In the genomic region with DNA sequence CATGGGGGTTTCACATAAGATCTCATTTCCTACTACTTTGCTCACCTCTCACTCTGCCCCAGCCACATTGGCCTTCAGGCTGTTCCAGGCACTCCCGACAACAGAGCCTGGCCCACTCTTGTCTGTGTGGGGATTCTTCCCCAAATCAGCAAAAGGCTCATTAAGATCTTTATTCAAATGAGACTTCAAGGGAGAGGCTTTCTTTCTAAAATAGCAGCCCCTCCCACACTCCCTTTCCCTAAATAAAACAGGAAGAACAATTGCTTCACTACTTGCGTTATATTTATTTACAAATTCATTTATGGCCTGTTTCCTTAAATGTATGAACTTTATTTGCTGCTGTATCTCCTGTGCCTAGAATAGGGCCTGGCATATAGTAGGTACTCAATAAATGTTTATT, we compare ENCODE assay signal across 2 cellular contexts.
TF ChIP-seq lines count a peak whose summit lies in the region.

No MANE protein-coding gene starts in this region.

TF ChIP-seq in GM23338, 12 proteins besides CTCF, POLR2A, EP300 and RAD21 (continues in another document):
- TF ChIP-seq, protein P1, sequence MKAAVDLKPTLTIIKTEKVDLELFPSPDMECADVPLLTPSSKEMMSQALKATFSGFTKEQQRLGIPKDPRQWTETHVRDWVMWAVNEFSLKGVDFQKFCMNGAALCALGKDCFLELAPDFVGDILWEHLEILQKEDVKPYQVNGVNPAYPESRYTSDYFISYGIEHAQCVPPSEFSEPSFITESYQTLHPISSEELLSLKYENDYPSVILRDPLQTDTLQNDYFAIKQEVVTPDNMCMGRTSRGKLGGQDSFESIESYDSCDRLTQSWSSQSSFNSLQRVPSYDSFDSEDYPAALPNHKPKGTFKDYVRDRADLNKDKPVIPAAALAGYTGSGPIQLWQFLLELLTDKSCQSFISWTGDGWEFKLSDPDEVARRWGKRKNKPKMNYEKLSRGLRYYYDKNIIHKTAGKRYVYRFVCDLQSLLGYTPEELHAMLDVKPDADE (IDR thresholded peaks at IDR 0.05): no peak
- TF ChIP-seq EZH2 (IDR thresholded peaks at IDR 0.05; ENCODE audit: low read depth, unreplicated experiment) (no peak), POLR2AphosphoS5 (IDR thresholded peaks at IDR 0.05; ENCODE audit: low read depth) (no peak), NANOG (IDR thresholded peaks at IDR 0.05; ENCODE audit: borderline replicate concordance) (no peak), STAT1 (IDR thresholded peaks at IDR 0.05; ENCODE audit: unreplicated experiment) (no peak), CREB1 (CRISPR knock-in tag; IDR thresholded peaks at IDR 0.05; ENCODE audit: low read depth) (no peak), JUNB (IDR thresholded peaks at IDR 0.05; ENCODE audit: unreplicated experiment) (no peak), ZNF114 (CRISPR knock-in tag; IDR thresholded peaks at IDR 0.05) (no peak), EZH2phosphoT487 (IDR thresholded peaks at IDR 0.05; ENCODE audit: unreplicated experiment) (no peak)
- TF ChIP-seq, protein P2, sequence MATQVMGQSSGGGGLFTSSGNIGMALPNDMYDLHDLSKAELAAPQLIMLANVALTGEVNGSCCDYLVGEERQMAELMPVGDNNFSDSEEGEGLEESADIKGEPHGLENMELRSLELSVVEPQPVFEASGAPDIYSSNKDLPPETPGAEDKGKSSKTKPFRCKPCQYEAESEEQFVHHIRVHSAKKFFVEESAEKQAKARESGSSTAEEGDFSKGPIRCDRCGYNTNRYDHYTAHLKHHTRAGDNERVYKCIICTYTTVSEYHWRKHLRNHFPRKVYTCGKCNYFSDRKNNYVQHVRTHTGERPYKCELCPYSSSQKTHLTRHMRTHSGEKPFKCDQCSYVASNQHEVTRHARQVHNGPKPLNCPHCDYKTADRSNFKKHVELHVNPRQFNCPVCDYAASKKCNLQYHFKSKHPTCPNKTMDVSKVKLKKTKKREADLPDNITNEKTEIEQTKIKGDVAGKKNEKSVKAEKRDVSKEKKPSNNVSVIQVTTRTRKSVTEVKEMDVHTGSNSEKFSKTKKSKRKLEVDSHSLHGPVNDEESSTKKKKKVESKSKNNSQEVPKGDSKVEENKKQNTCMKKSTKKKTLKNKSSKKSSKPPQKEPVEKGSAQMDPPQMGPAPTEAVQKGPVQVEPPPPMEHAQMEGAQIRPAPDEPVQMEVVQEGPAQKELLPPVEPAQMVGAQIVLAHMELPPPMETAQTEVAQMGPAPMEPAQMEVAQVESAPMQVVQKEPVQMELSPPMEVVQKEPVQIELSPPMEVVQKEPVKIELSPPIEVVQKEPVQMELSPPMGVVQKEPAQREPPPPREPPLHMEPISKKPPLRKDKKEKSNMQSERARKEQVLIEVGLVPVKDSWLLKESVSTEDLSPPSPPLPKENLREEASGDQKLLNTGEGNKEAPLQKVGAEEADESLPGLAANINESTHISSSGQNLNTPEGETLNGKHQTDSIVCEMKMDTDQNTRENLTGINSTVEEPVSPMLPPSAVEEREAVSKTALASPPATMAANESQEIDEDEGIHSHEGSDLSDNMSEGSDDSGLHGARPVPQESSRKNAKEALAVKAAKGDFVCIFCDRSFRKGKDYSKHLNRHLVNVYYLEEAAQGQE (IDR thresholded peaks at IDR 0.05; ENCODE audit: unreplicated experiment): no peak

TF ChIP-seq in H1, 55 proteins besides CTCF, POLR2A, EP300 and RAD21:
- TF ChIP-seq SRF (IDR thresholded peaks at IDR 0.05; ENCODE audit: low read depth, low read length) (no peak), RXRA (IDR thresholded peaks at IDR 0.05; ENCODE audit: insufficient read depth, low read depth, low read length) (no peak), CBX5 (IDR thresholded peaks at IDR 0.05; ENCODE audit: low read depth, low read length) (no peak), FOSL1 (IDR thresholded peaks at IDR 0.05; ENCODE audit: insufficient read depth, low read depth, low read length) (no peak), ASH2L (IDR thresholded peaks at IDR 0.05; ENCODE audit: low read length) (no peak), YY1 (IDR thresholded peaks at IDR 0.05; ENCODE audit: low read depth, low read length) (no peak), HDAC6 (IDR thresholded peaks at IDR 0.05; ENCODE audit: low read depth, low read length) (no peak), SUZ12 (IDR thresholded peaks at IDR 0.05; ENCODE audit: low read length) (no peak), RFX5 (IDR thresholded peaks at IDR 0.05; ENCODE audit: borderline replicate concordance, low read depth, low read length) (no peak), SIN3A (conservative IDR thresholded peaks at IDR 0.05 in 1 of 2, IDR thresholded peaks at IDR 0.05 in 1 of 2; ENCODE audit: low read depth in 1 of 2, low read length in 2 of 2) (no peak), BRCA1 (IDR thresholded peaks at IDR 0.05; ENCODE audit: low read depth, low read length) (no peak), SIX5 (IDR thresholded peaks at IDR 0.05; ENCODE audit: low read depth, low read length) (no peak), GABPA (IDR thresholded peaks at IDR 0.05; ENCODE audit: borderline replicate concordance, insufficient read depth, low read length) (no peak), CHD2 (IDR thresholded peaks at IDR 0.05; ENCODE audit: low read length) (no peak)
- TF ChIP-seq, protein P3, sequence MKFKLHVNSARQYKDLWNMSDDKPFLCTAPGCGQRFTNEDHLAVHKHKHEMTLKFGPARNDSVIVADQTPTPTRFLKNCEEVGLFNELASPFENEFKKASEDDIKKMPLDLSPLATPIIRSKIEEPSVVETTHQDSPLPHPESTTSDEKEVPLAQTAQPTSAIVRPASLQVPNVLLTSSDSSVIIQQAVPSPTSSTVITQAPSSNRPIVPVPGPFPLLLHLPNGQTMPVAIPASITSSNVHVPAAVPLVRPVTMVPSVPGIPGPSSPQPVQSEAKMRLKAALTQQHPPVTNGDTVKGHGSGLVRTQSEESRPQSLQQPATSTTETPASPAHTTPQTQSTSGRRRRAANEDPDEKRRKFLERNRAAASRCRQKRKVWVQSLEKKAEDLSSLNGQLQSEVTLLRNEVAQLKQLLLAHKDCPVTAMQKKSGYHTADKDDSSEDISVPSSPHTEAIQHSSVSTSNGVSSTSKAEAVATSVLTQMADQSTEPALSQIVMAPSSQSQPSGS (IDR thresholded peaks at IDR 0.05; ENCODE audit: low read length): no peak
- TF ChIP-seq, protein P4, sequence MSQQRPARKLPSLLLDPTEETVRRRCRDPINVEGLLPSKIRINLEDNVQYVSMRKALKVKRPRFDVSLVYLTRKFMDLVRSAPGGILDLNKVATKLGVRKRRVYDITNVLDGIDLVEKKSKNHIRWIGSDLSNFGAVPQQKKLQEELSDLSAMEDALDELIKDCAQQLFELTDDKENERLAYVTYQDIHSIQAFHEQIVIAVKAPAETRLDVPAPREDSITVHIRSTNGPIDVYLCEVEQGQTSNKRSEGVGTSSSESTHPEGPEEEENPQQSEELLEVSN (IDR thresholded peaks at IDR 0.05): no peak
